ENCODE assay signal across 9 cellular contexts in genomic region chr2:207332473-207333212, GRCh38.
A peak's percentile ranks its signal among the peaks of the same experiment; 100 is the strongest.
DNase-seq lines count a peak whose midpoint lies in the region; ATAC-seq and TF ChIP-seq lines count a peak whose summit lies in the region.
"Had no signal": no experiment of that assay in that cellular context is flagged by ENCODE, and none has a peak within 500 bp of the region (broad histone marks: within the 10 kb centered on the region; RNA-seq: fewer than 3 reads in every experiment).

No MANE protein-coding gene starts in this region.

- H3K4me3 Mint-ChIP-seq in CD8-positive, alpha-beta T cell, result no peak overlapping the region

- H3K27me3 ChIP-seq in CD8-positive, alpha-beta T cell (ENCODE audit: insufficient read depth, low read length), result no peaks in the 10 kb centered on the region
- no peaks in the 10 kb centered on the region for H3K27me3 ChIP-seq in gastroesophageal sphincter

- no peak overlapping the region for H3K4me3 ChIP-seq in CD8-positive, alpha-beta T cell (ENCODE audit: low read depth, low read length)
- H3K4me3 ChIP-seq in gastroesophageal sphincter, result no peak overlapping the region

- no peaks in the 10 kb centered on the region for H3K36me3 ChIP-seq in CD8-positive, alpha-beta T cell (ENCODE audit: insufficient read depth, low read length)
- H3K36me3 ChIP-seq in gastroesophageal sphincter, result no peaks in the 10 kb centered on the region

- H3K27ac Mint-ChIP-seq in CD8-positive, alpha-beta T cell, result peak overlapping the region; percentile 15

- POLR2A ChIA-PET in CD8-positive, alpha-beta T cell (lab: Charles Lee), result no interaction called here

- H3K4me1 ChIP-seq in CD8-positive, alpha-beta T cell (ENCODE audit: insufficient read depth, low read length), result no peaks in the 10 kb centered on the region
- peaks cover 4 to 33% (median 10%) of the 10 kb centered on the region in 3 donors for H3K4me1 ChIP-seq in gastroesophageal sphincter

- no peaks in the 10 kb centered on the region for H3K27me3 Mint-ChIP-seq in CD8-positive, alpha-beta T cell (ENCODE audit: low read depth)

- no peak overlapping the region for H3K27ac ChIP-seq in CD8-positive, alpha-beta T cell (ENCODE audit: low read depth, low read length)
- H3K27ac ChIP-seq in gastroesophageal sphincter, result no peak overlapping the region

- no peak for DNase-seq in CD8-positive, alpha-beta T cell
- DNase-seq in amniotic epithelial cell (ENCODE audit: low read depth) (peak; percentile 31), retina (no peak), RKO (ENCODE audit: low spot score) (no peak), SW 1271 (lab: John Stamatoyannopoulos, UW) (no peak)
- DNase-seq: NCI-H526 had no signal

- no peak for TF ChIP-seq POLR2A in gastroesophageal sphincter (IDR thresholded peaks at IDR 0.05)

- intact Hi-C loops in CD8-positive, alpha-beta T cell (cut with DNase I, micrococcal nuclease), result no loop called here

- H3K4me1 Mint-ChIP-seq in CD8-positive, alpha-beta T cell (ENCODE audit: low read depth), result peaks cover 6% of the 10 kb centered on the region

- WGBS in gastroesophageal sphincter (ENCODE audit: low coverage in 1 of 2), 2 donors, result 84 to 95% methylated on average over 2 to 3 of the region's 3 CpGs

- TF ChIP-seq EP300 in gastroesophageal sphincter (IDR thresholded peaks at IDR 0.05), result no peak

- CTCF ChIA-PET in CD8-positive, alpha-beta T cell (lab: Charles Lee), result no interaction called here

- no peaks in the 10 kb centered on the region for H3K9me3 Mint-ChIP-seq in CD8-positive, alpha-beta T cell

- no peak for TF ChIP-seq CTCF in CD8-positive, alpha-beta T cell (IDR thresholded peaks at IDR 0.05)
- TF ChIP-seq CTCF in gastroesophageal sphincter (IDR thresholded peaks at IDR 0.05), result no peak

- no peaks in the 10 kb centered on the region for H3K9me3 ChIP-seq in CD8-positive, alpha-beta T cell (ENCODE audit: low read length)
- H3K9me3 ChIP-seq in gastroesophageal sphincter, result no peaks in the 10 kb centered on the region

- no peak for ATAC-seq in CD8-positive, alpha-beta T cell
- ATAC-seq in GM19463 (IDR thresholded peaks at IDR 0.05; ENCODE audit: unreplicated experiment) (peak; percentile 9), HG03280 (IDR thresholded peaks at IDR 0.05; ENCODE audit: unreplicated experiment) (peak; percentile 17), gastroesophageal sphincter (no peak)

- H3K36me3 Mint-ChIP-seq in CD8-positive, alpha-beta T cell, result no peaks in the 10 kb centered on the region

Comparison
In these comparisons a context has a peak if more than half of its experiments do, and no peak if none do; other contexts are left out.
1. ATAC-seq: peak in GM19463 (single experiment) and HG03280 (single experiment); none in CD8-positive, alpha-beta T cell (single experiment) and gastroesophageal sphincter (single experiment).